Comparison of ENCODE assay signal across 22 cellular contexts in the genomic region with DNA sequence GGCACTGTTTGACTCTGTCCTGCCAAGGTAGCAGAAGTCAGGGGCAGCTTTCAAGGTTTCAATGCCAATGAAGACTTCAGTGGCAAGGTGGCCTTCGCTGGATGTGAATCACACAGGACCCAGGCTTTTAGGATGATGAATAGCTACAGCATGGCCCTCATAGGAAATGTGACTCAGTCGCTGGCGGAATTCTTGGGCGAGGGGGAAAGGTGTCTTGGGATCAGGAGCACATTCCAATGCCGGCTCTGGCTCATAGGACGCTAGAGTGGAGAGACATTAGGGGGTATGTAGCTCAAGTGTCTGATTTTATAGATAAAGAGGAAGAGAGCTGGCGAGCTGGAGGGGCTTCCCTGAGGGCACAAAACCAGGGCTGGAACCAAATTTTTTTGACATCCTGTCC.
"Had no signal": no experiment of that assay in that cellular context is flagged by ENCODE, and none has a peak within 500 bp of the region (broad histone marks: within the 10 kb centered on the region; RNA-seq: fewer than 3 reads in every experiment).

No MANE protein-coding gene starts in this region.

- H3K4me3 ChIP-seq: gastroesophageal sphincter, prostate gland, skin epidermis, thyroid gland, vagina had no signal

- H3K4me1 ChIP-seq: gastroesophageal sphincter, prostate gland, thyroid gland, vagina had no signal

- H3K27ac Mint-ChIP-seq: activated CD4-positive, alpha-beta memory T cell treated with anti-CD3 and anti-CD28 coated beads for 36 hours; activated CD8-positive, alpha-beta memory T cell treated with anti-CD3 and anti-CD28 coated beads, Interleukin-2, amount 10 ng/mL, durations not matched to agents 7 days and 5 days; activated naive CD4-positive, alpha-beta T cell treated with anti-CD3 and anti-CD28 coated beads, Interleukin-2, amount 50 U/mL, for 24 hours; brain; dendritic cell treated with granulocyte-macrophage colony-stimulating factor and Interleukin-4, amounts not matched to agents 40 ng/mL and 50 ng/mL, for 4 days; effector memory CD8-positive, alpha-beta T cell; stimulated activated naive B cell treated with anti-CD40 and anti-IgM and Interleukin-4, amounts not matched to agents 10 μg/mL and 1 μg/mL and 100 μg/mL, for 72 hours; T-helper 2 cell treated with Interferon-gamma antibody and Interleukin-4, amounts not matched to agents 5 μg/mL and 100 μg/mL, for 36 hours had no signal

- ATAC-seq: activated CD8-positive, alpha-beta memory T cell treated with anti-CD3 and anti-CD28 coated beads, Interleukin-2, amount 10 ng/mL, durations not matched to agents 7 days and 5 days; effector memory CD8-positive, alpha-beta T cell; gastroesophageal sphincter; right cardiac atrium; stimulated activated naive B cell treated with anti-CD40 and anti-IgM and Interleukin-4, amounts not matched to agents 10 μg/mL and 1 μg/mL and 100 μg/mL, for 72 hours had no signal

- H3K9me3 ChIP-seq: prostate gland, thyroid gland, vagina had no signal

- H3K27me3 Mint-ChIP-seq: activated CD8-positive, alpha-beta memory T cell treated with anti-CD3 and anti-CD28 coated beads, Interleukin-2, amount 10 ng/mL, durations not matched to agents 7 days and 5 days; dendritic cell treated with granulocyte-macrophage colony-stimulating factor and Interleukin-4, amounts not matched to agents 40 ng/mL and 50 ng/mL, for 4 days had no signal

- H3K4me3 Mint-ChIP-seq: activated CD4-positive, alpha-beta memory T cell treated with anti-CD3 and anti-CD28 coated beads for 36 hours; activated CD8-positive, alpha-beta memory T cell treated with anti-CD3 and anti-CD28 coated beads, Interleukin-2, amount 10 ng/mL, durations not matched to agents 7 days and 5 days; activated naive CD4-positive, alpha-beta T cell treated with anti-CD3 and anti-CD28 coated beads, Interleukin-2, amount 50 U/mL, for 24 hours; brain; dendritic cell treated with granulocyte-macrophage colony-stimulating factor and Interleukin-4, amounts not matched to agents 40 ng/mL and 50 ng/mL, for 4 days; effector memory CD8-positive, alpha-beta T cell; stimulated activated naive B cell treated with anti-CD40 and anti-IgM and Interleukin-4, amounts not matched to agents 10 μg/mL and 1 μg/mL and 100 μg/mL, for 72 hours; T-helper 2 cell treated with Interferon-gamma antibody and Interleukin-4, amounts not matched to agents 5 μg/mL and 100 μg/mL, for 36 hours had no signal

- H3K36me3 ChIP-seq: gastroesophageal sphincter, prostate gland, thyroid gland, vagina had no signal

- H3K36me3 Mint-ChIP-seq: activated CD8-positive, alpha-beta memory T cell treated with anti-CD3 and anti-CD28 coated beads, Interleukin-2, amount 10 ng/mL, durations not matched to agents 7 days and 5 days; activated naive CD4-positive, alpha-beta T cell treated with anti-CD3 and anti-CD28 coated beads, Interleukin-2, amount 50 U/mL, for 24 hours; brain had no signal

- H3K27ac ChIP-seq: epithelial cell of prostate, gastroesophageal sphincter, prostate gland, skin epidermis, thyroid gland, vagina, VCaP had no signal

- DNase-seq: activated CD4-positive, alpha-beta memory T cell treated with anti-CD3 and anti-CD28 coated beads for 36 hours; activated CD8-positive, alpha-beta memory T cell treated with anti-CD3 and anti-CD28 coated beads, Interleukin-2, amount 10 ng/mL, durations not matched to agents 7 days and 5 days; activated T-cell treated with anti-CD3 and anti-CD28 coated beads, Interleukin-2, amount 50 U/mL, for 1 hour; amniotic stem cell; cerebellar nuclear complex; effector memory CD8-positive, alpha-beta T cell; midbrain; right cardiac atrium; stimulated activated CD4-positive, alpha-beta T cell treated with anti-CD3 and anti-CD28 coated beads, Interleukin-15, amount 100 ng/mL, for 24 hours; stimulated activated CD4-positive, alpha-beta T cell treated with anti-CD3 and anti-CD28 coated beads, Interleukin-4, amount 100 ng/mL, for 1 hour; stimulated activated naive B cell treated with anti-CD40 and anti-IgM and Interleukin-4, amounts not matched to agents 10 μg/mL and 1 μg/mL and 100 μg/mL, for 72 hours; thyroid gland had no signal

- H3K27me3 ChIP-seq: thyroid gland, vagina had no signal

- H3K4me1 Mint-ChIP-seq: activated CD8-positive, alpha-beta memory T cell treated with anti-CD3 and anti-CD28 coated beads, Interleukin-2, amount 10 ng/mL, durations not matched to agents 7 days and 5 days; activated naive CD4-positive, alpha-beta T cell treated with anti-CD3 and anti-CD28 coated beads, Interleukin-2, amount 50 U/mL, for 24 hours; brain; stimulated activated naive B cell treated with anti-CD40 and anti-IgM and Interleukin-4, amounts not matched to agents 10 μg/mL and 1 μg/mL and 100 μg/mL, for 72 hours had no signal
